ENCODE assay signal across 22 cellular contexts in the genomic region with DNA sequence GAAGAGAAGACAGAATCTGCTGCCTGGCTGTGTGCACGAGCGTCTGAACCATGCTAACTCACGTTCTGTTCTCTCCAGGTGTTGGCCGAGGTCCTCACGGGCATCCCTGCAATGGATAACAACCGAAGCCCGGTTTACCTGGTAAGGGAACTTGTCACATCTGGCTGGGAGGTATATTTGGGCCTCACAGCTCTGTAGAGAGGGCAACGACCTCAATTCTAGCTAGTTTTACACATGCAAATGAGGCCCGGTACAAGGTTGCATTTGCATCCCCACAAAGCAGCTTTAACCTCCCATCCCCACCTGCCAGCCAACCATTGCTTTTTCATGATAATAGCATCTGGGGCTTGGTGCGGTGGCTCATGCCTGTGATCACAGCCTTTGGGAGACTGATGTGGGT. TPM values are rescaled to one million over a fixed set of nuclear protein-coding genes. Genes with fewer than 3 reads are reported as not detected.
DNase-seq lines count a peak whose midpoint lies in the region; ATAC-seq and TF ChIP-seq lines count a peak whose summit lies in the region.
"Had no signal": no experiment of that assay in that cellular context is flagged by ENCODE, and none has a peak within 500 bp of the region (broad histone marks: within the 10 kb centered on the region; RNA-seq: fewer than 3 reads in every experiment).

No MANE protein-coding gene starts in this region.

- H3K27me3 ChIP-seq in Peyer's patch, result no peaks in the 10 kb centered on the region
- H3K27me3 ChIP-seq: dorsolateral prefrontal cortex had no signal

- in situ Hi-C loops in GM13977 (cut with MboI; ENCODE audit: low pct_unique_long_range_greater_than_20kb, low sequenced_read_pairs, unreplicated experiment), result no loop called here

- peak; percentile 37 for DNase-seq in GM13977 (ENCODE audit: low spot score)
- peak in 2 of 3 donors; percentile 67 to 73 for DNase-seq in Peyer's patch
- DNase-seq in iPS-NIHi11 (ENCODE audit: low spot score), result peak; percentile 69
- no peak for DNase-seq in RPMI8226
- DNase-seq in 8988T, result no peak
- DNase-seq in stimulated activated CD4-positive, alpha-beta T cell treated with anti-CD3 and anti-CD28 coated beads, Interleukin-4, amount 100 ng/mL, for 1 hour, result no peak
- DNase-seq: activated CD4-positive, alpha-beta T cell treated with anti-CD3 and anti-CD28 coated beads for 1 hour; COR-L47; dorsolateral prefrontal cortex; erythroblast; GF-D8; KBM-7; kidney; NCI-H1092 treated with DMSO at 0.1 percent for 48 hours; NCI-H2171 treated with DMSO at 0.1 percent for 48 hours; NK-92 treated with Interleukin-12 subunit alpha and Interleukin-12 subunit beta, amount 100 ng/mL, for 24 hours; SHP77 treated with DMSO at 0.1 percent for 48 hours; stimulated activated CD4-positive, alpha-beta T cell treated with anti-CD3 and anti-CD28 coated beads, Interleukin-4, amount 100 ng/mL, for 4 hours; stimulated activated CD8-positive, alpha-beta memory T cell treated with anti-CD3 and anti-CD28 coated beads, Interleukin-4, amount 100 ng/mL, for 48 hours had no signal

- peaks cover 3 to 39% (median 19%) of the 10 kb centered on the region in 4 donors for H3K4me1 ChIP-seq in Peyer's patch

- ATAC-seq in HG02763 (IDR thresholded peaks at IDR 0.05; ENCODE audit: unreplicated experiment) (peak; percentile 36), GM19397 (IDR thresholded peaks at IDR 0.05; ENCODE audit: unreplicated experiment) (no peak)
- ATAC-seq: natural killer cell treated with Interleukin-12 subunit alpha and Interleukin-12 subunit beta and Interleukin-15 and Interleukin-18, amount 100 ng/mL, for 72 hours had no signal

- no peak for TF ChIP-seq POLR2A in Peyer's patch (IDR thresholded peaks at IDR 0.05)

- peak overlapping the region in 2 of 4 donors; percentile 59 to 77 for H3K27ac ChIP-seq in Peyer's patch

- peaks cover 0 to 8% (median 0%) of the 10 kb centered on the region in 3 donors for H3K36me3 ChIP-seq in Peyer's patch

- H3K9me3 ChIP-seq in Peyer's patch, result no peaks in the 10 kb centered on the region

- TF ChIP-seq CTCF in GM13977 (IDR thresholded peaks at IDR 0.05; ENCODE audit: extremely low read depth, insufficient read depth, missing control alignments), result no peak
- no peak for TF ChIP-seq CTCF in Peyer's patch (IDR thresholded peaks at IDR 0.05)

- H3K4me3 ChIP-seq in Peyer's patch, result no peak overlapping the region
- H3K4me3 ChIP-seq: dorsolateral prefrontal cortex had no signal

RNA-seq across cellular contexts. Expression of gene TATDN2, which starts 22.0 kb away (rescaled TPM):
- 10 to 100 TPM; 30.3 to 52.8 (median 36.9) TPM for total RNA-seq in Peyer's patch

Comparison
In these comparisons a context has a peak if more than half of its experiments do, and no peak if none do; other contexts are left out.
1. DNase-seq: peak in GM13977 (single experiment), Peyer's patch (2 of 3) and iPS-NIHi11 (single experiment); none in RPMI8226 (single experiment), 8988T (single experiment) and stimulated activated CD4-positive, alpha-beta T cell treated with anti-CD3 and anti-CD28 coated beads, Interleukin-4, amount 100 ng/mL, for 1 hour (single experiment).